8 cellular contexts compared by ENCODE assay signal in the genomic region with DNA sequence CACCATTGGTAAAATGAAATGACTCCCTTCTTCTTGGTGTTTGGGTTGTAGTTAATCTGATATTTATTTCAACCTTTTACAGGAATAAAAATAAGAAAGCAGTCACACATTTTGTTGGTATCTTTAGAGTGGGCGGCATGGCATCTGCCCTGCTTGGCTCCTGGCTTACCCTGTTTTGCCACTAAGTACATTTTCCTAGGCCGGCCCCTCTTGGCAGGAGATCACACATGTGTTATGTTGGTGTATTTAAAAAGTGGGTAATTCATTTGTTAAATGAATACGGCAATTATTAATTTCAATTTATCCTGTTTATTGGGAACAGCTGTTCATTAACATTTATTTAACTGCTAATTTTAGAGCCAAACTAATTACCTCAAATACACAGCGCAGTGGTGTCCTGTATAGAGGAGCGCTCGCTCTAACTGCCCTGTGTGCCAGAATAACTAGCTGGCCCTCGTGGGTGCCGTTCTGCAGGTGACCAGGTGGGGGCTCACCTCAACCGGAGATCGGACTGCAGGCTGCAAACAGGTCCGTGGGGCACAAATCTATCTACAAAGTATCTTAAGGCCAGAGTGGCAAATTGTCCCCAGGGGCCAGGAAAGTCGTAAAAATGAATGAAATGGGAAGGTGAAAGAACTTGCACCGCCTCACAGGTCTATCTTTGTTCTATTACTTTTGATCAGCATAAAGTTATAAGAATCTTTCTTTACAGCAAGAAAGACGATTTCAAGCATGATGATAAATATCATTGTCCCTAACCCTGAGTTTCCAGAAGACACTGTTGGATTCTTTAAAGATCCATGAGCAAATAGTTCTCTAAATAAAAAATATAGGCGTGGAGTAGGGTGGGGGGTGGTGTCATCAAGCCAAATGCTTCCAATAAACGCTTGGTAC. TPM values are rescaled to one million over a fixed set of nuclear protein-coding genes. Genes with fewer than 3 reads are reported as not detected.
DNase-seq lines count a peak whose midpoint lies in the region; ATAC-seq and TF ChIP-seq lines count a peak whose summit lies in the region.

No MANE protein-coding gene starts in this region.

- no peaks in the 10 kb centered on the region for H3K27me3 Mint-ChIP-seq in CD4-positive, alpha-beta T cell

- peak; percentile 84 for TF ChIP-seq CTCF in CD4-positive, alpha-beta T cell (IDR thresholded peaks at IDR 0.05)

- intact Hi-C loops in CD4-positive, alpha-beta T cell (cut with DNase I, micrococcal nuclease), result loop anchor here (1.0 to 5.0 kb wide), 2 partner anchors 120 to 424 kb away; no protein-coding TSS in a partner anchor

- ATAC-seq in CD4-positive, alpha-beta T cell (ENCODE audit: poor library complexity), result peak; percentile 80
- ATAC-seq in GM19324 (IDR thresholded peaks at IDR 0.05; ENCODE audit: low FRiP score, unreplicated experiment) (peak; percentile 97), HG03342 (IDR thresholded peaks at IDR 0.05; ENCODE audit: unreplicated experiment) (peak; percentile 100)

- no peaks in the 10 kb centered on the region for H3K36me3 Mint-ChIP-seq in CD4-positive, alpha-beta T cell (ENCODE audit: low read depth)

- H3K9me3 ChIP-seq in CD4-positive, alpha-beta T cell (ENCODE audit: control insufficient read depth, low read length), result no peaks in the 10 kb centered on the region

- no peak overlapping the region for H3K27ac Mint-ChIP-seq in CD4-positive, alpha-beta T cell

- no peaks in the 10 kb centered on the region for H3K9me3 Mint-ChIP-seq in CD4-positive, alpha-beta T cell

- no peak overlapping the region for H3K4me3 Mint-ChIP-seq in CD4-positive, alpha-beta T cell

- H3K27ac ChIP-seq in CD4-positive, alpha-beta T cell (ENCODE audit: low read depth, low read length), result no peak overlapping the region

- H3K4me1 Mint-ChIP-seq in CD4-positive, alpha-beta T cell (ENCODE audit: low read depth), result no peaks in the 10 kb centered on the region

- peak; percentile 43 to 68 (median 55) for DNase-seq in CD4-positive, alpha-beta T cell
- DNase-seq in NCI-H446 treated with DMSO at 0.1 percent for 48 hours (lab: John Stamatoyannopoulos, UW) (peak; percentile 80), ecto neural progenitor cell (ENCODE audit: low spot score) (peak; percentile 86), midbrain (lab: John Stamatoyannopoulos, UW) (peak; percentile 68)
- DNase-seq in activated CD4-positive, alpha-beta T cell treated with anti-CD3 and anti-CD28 coated beads, Interleukin-2, amount 50 U/mL, for 48 hours, result peak; percentile 74 to 81
- DNase-seq in stimulated activated CD8-positive, alpha-beta memory T cell treated with anti-CD3 and anti-CD28 coated beads, Interleukin-4, amount 100 ng/mL, for 4 hours (ENCODE audit: low read depth in 2 of 2, low spot score in 1 of 2), result peak; percentile 24 to 32

- no peaks in the 10 kb centered on the region for H3K27me3 ChIP-seq in CD4-positive, alpha-beta T cell (ENCODE audit: control insufficient read depth, insufficient read depth, low read length)

- CTCF ChIA-PET in CD4-positive, alpha-beta T cell (lab: Charles Lee), result interaction anchor here (0.8 to 2.3 kb wide), 6 partner anchors 9 to 647 kb away, joined by 3 to 18 read pairs (median 8); no protein-coding TSS in a partner anchor

- POLR2A ChIA-PET in CD4-positive, alpha-beta T cell (lab: Charles Lee), result no interaction called here

RNA-seq across cellular contexts. Expression of a gene that starts 26.2 kb away (rescaled TPM):
- total RNA-seq in CD4-positive, alpha-beta T cell, result not detected

Comparison
In these comparisons a context has a peak if more than half of its experiments do, and no peak if none do; other contexts are left out.
1. DNase-seq: peak in every context shown above with its lines; median percentile 86 in ecto neural progenitor cell; 80 in NCI-H446 treated with DMSO at 0.1 percent for 48 hours; 78 in activated CD4-positive, alpha-beta T cell treated with anti-CD3 and anti-CD28 coated beads, Interleukin-2, amount 50 U/mL, for 48 hours; 68 in midbrain; 55 in CD4-positive, alpha-beta T cell; 28 in stimulated activated CD8-positive, alpha-beta memory T cell treated with anti-CD3 and anti-CD28 coated beads, Interleukin-4, amount 100 ng/mL, for 4 hours.